20 cellular contexts compared by ENCODE assay signal in genomic region chr5:173709145-173709544, GRCh38.
DNase-seq lines count a peak whose midpoint lies in the region; ATAC-seq and TF ChIP-seq lines count a peak whose summit lies in the region.
"Had no signal": no experiment of that assay in that cellular context is flagged by ENCODE, and none has a peak within 500 bp of the region (broad histone marks: within the 10 kb centered on the region; RNA-seq: fewer than 3 reads in every experiment).

No MANE protein-coding gene starts in this region.

- H3K4me1 Mint-ChIP-seq in glutamatergic neuron (ENCODE audit: low read depth, unreplicated experiment): peaks cover 48% of the 10 kb centered on the region

- H3K4me1 ChIP-seq in BLaER1 treated with 17β-estradiol and CSF1 and Interleukin-3, amounts not matched to agents 10 nM and 100 nM: peaks cover 19 to 66% (median 59%) of the 10 kb centered on the region in 10 experiments
- H3K4me1 ChIP-seq in OCI-LY1 (ENCODE audit: insufficient read depth, low read length, severe bottlenecking): peaks cover 100% of the 10 kb centered on the region
- peaks cover 6 to 89% (median 48%) of the 10 kb centered on the region in 5 donors for H3K4me1 ChIP-seq in subcutaneous abdominal adipose tissue (ENCODE audit: control insufficient read depth in 5 of 5, insufficient read depth in 5 of 5, low read length in 5 of 5)
- H3K4me1 ChIP-seq: Caco-2 had no signal

- H3K4me2 ChIP-seq in BLaER1 treated with 17β-estradiol and CSF1 and Interleukin-3, amounts not matched to agents 10 nM and 100 nM: peak overlapping the region in 6 of 11 experiments; percentile 9 to 83 (median 72); a peak in 3 of 22 replicates
- peak overlapping the region; percentile 43; the same call in 1 of the 2 replicates for H3K4me2 ChIP-seq in OCI-LY1 (ENCODE audit: low read length)

- peaks cover 8% of the 10 kb centered on the region for H3K27me3 Mint-ChIP-seq in glutamatergic neuron (ENCODE audit: unreplicated experiment)
- H3K27me3 Mint-ChIP-seq: CD4-positive, CD25-positive, alpha-beta regulatory T cell had no signal

- H3K9me3 ChIP-seq in BLaER1 treated with 17β-estradiol and CSF1 and Interleukin-3, amounts not matched to agents 10 nM and 100 nM (replicated peaks in 1 of 11): no peaks in the 10 kb centered on the region
- H3K9me3 ChIP-seq in OCI-LY1 (ENCODE audit: low read length) (no peaks in the 10 kb centered on the region), subcutaneous abdominal adipose tissue (ENCODE audit: control insufficient read depth in 5 of 5, low read length in 5 of 5) (no peaks in the 10 kb centered on the region)
- H3K9me3 ChIP-seq: BE2C, Caco-2 had no signal

- no peaks in the 10 kb centered on the region for H3K36me3 Mint-ChIP-seq in glutamatergic neuron (ENCODE audit: unreplicated experiment)
- H3K36me3 Mint-ChIP-seq: CD8-positive, alpha-beta T cell had no signal

- no peaks in the 10 kb centered on the region for H3K36me3 ChIP-seq in BLaER1 treated with 17β-estradiol and CSF1 and Interleukin-3, amounts not matched to agents 10 nM and 100 nM
- H3K36me3 ChIP-seq in OCI-LY1 (ENCODE audit: insufficient read depth, low read length): peaks cover 17% of the 10 kb centered on the region; the same call in 1 of the 2 replicates
- no peaks in the 10 kb centered on the region for H3K36me3 ChIP-seq in subcutaneous abdominal adipose tissue (ENCODE audit: control insufficient read depth in 5 of 5, insufficient read depth in 5 of 5, low read length in 5 of 5)
- H3K36me3 ChIP-seq: BE2C had no signal

- H3K9me3 Mint-ChIP-seq in glutamatergic neuron (ENCODE audit: unreplicated experiment): peaks cover 9% of the 10 kb centered on the region
- H3K9me3 Mint-ChIP-seq: CD8-positive, alpha-beta T cell had no signal

- DNase-seq in glutamatergic neuron: no peak
- no peak for DNase-seq in activated CD4-positive, alpha-beta T cell treated with anti-CD3 and anti-CD28 coated beads for 4 hours
- DNase-seq in activated effector memory CD4-positive, alpha-beta T cell treated with anti-CD3 and anti-CD28 coated beads, Interleukin-2, amount 50 U/mL, for 16 hours: no peak
- DNase-seq: ACHN; AML-193; BE2C; Caco-2; CD4-positive, CD25-positive, alpha-beta regulatory T cell; CD8-positive, alpha-beta T cell; DMS153; EL; GDM1; GOT3; HCEC 1CT had no signal

- H4K20me1 ChIP-seq in BLaER1 treated with 17β-estradiol and CSF1 and Interleukin-3, amounts not matched to agents 10 nM and 100 nM: no peaks in the 10 kb centered on the region
- no peaks in the 10 kb centered on the region for H4K20me1 ChIP-seq in OCI-LY1 (ENCODE audit: insufficient read depth, low read length)

- ATAC-seq in HG02852 (IDR thresholded peaks at IDR 0.05; ENCODE audit: unreplicated experiment) (no peak), GM18868 (IDR thresholded peaks at IDR 0.05; ENCODE audit: unreplicated experiment) (no peak)
- ATAC-seq: CD8-positive, alpha-beta T cell had no signal

- H3K79me2 ChIP-seq in OCI-LY1 (ENCODE audit: insufficient read depth, low read length): no peaks in the 10 kb centered on the region

- H3K27me3 ChIP-seq in BLaER1 treated with 17β-estradiol and CSF1 and Interleukin-3, amounts not matched to agents 10 nM and 100 nM: no peaks in the 10 kb centered on the region
- H3K27me3 ChIP-seq in OCI-LY1 (ENCODE audit: insufficient read depth, low read length) (no peaks in the 10 kb centered on the region), subcutaneous abdominal adipose tissue (ENCODE audit: control insufficient read depth in 5 of 5, insufficient read depth in 4 of 5, low read length in 5 of 5) (no peaks in the 10 kb centered on the region)
- H3K27me3 ChIP-seq: BE2C had no signal

- no peak overlapping the region for H3K4me3 Mint-ChIP-seq in glutamatergic neuron (ENCODE audit: unreplicated experiment)
- H3K4me3 Mint-ChIP-seq: CD4-positive, CD25-positive, alpha-beta regulatory T cell; CD8-positive, alpha-beta T cell had no signal

- H3F3A ChIP-seq in OCI-LY1 (ENCODE audit: insufficient read depth, low read length): no peaks in the 10 kb centered on the region

- TF ChIP-seq CTCF in OCI-LY1 (IDR thresholded peaks at IDR 0.05; ENCODE audit: low read length) (no peak), glutamatergic neuron (IDR thresholded peaks at IDR 0.05; ENCODE audit: partially characterized antibody, unreplicated experiment) (no peak)

- H3K27ac ChIP-seq in BLaER1 treated with 17β-estradiol and CSF1 and Interleukin-3, amounts not matched to agents 10 nM and 100 nM: no peak overlapping the region; a peak in 1 of 22 replicates
- H3K27ac ChIP-seq in OCI-LY1 (ENCODE audit: low read depth, low read length, poor library complexity, severe bottlenecking): peak overlapping the region; percentile 97
- peak overlapping the region; percentile 42 for H3K27ac ChIP-seq in subcutaneous abdominal adipose tissue (ENCODE audit: low read depth, low read length)
- H3K27ac ChIP-seq: C4-2B had no signal

- peak overlapping the region; percentile 48 for H3K27ac Mint-ChIP-seq in glutamatergic neuron (ENCODE audit: unreplicated experiment)
- H3K27ac Mint-ChIP-seq: CD8-positive, alpha-beta T cell had no signal

- H2AFZ ChIP-seq in OCI-LY1 (ENCODE audit: low read length): no peak overlapping the region

- no peak overlapping the region for H3K4me3 ChIP-seq in BLaER1 treated with 17β-estradiol and CSF1 and Interleukin-3, amounts not matched to agents 10 nM and 100 nM
- H3K4me3 ChIP-seq in OCI-LY1 (ENCODE audit: low read depth, low read length, poor library complexity, severe bottlenecking) (no peak overlapping the region), subcutaneous abdominal adipose tissue (ENCODE audit: low read depth in 1 of 5, low read length in 5 of 5) (no peak overlapping the region)

- no peak overlapping the region for H3K9ac ChIP-seq in BLaER1 treated with 17β-estradiol and CSF1 and Interleukin-3, amounts not matched to agents 10 nM and 100 nM
- H3K9ac ChIP-seq in OCI-LY1 (ENCODE audit: low read length) (no peak overlapping the region; the same call in 1 of the 2 replicates), subcutaneous abdominal adipose tissue (ENCODE audit: low read length in 5 of 5) (peak overlapping the region in 1 of 5 donors; percentile 28)

- H3K9me2 ChIP-seq in OCI-LY1 (ENCODE audit: low read depth, low read length): no peaks in the 10 kb centered on the region

Comparison
In these comparisons a context has a peak if more than half of its experiments do, and no peak if none do; other contexts are left out.
1. H3K27ac ChIP-seq: peak in OCI-LY1 (single experiment) and subcutaneous abdominal adipose tissue (single experiment); none in BLaER1 treated with 17β-estradiol and CSF1 and Interleukin-3, amounts not matched to agents 10 nM and 100 nM (0 of 11).